ENCODE assay signal across 11 cellular contexts in genomic region chr6:154478021-154478651, GRCh38. TPM values are rescaled to one million over a fixed set of nuclear protein-coding genes. Genes with fewer than 3 reads are reported as not detected.
DNase-seq lines count a peak whose midpoint lies in the region; ATAC-seq and TF ChIP-seq lines count a peak whose summit lies in the region.
"Had no signal": no experiment of that assay in that cellular context is flagged by ENCODE, and none has a peak within 500 bp of the region (broad histone marks: within the 10 kb centered on the region; RNA-seq: fewer than 3 reads in every experiment).

No MANE protein-coding gene starts in this region.

- POLR2A ChIA-PET in activated CD4-positive, alpha-beta T cell treated with anti-CD3 and anti-CD28 coated beads, Interleukin-2, amount 10 ng/mL, durations not matched to agents 7 days and 5 days (lab: Charles Lee) = no interaction called here

- intact Hi-C loops in spleen (cut with DNase I; ENCODE audit: low total_unique reads) = no loop called here

- no peaks in the 10 kb centered on the region for H3K36me3 ChIP-seq in spleen

- H3K4me1 ChIP-seq in spleen = peaks cover 0 to 26% (median 11%) of the 10 kb centered on the region in 6 donors

- H3K27me3 ChIP-seq in spleen (replicated peaks in 1 of 7) = no peaks in the 10 kb centered on the region

- H3K27me3 Mint-ChIP-seq in HFFc6 (ENCODE audit: insufficient read depth) = no peaks in the 10 kb centered on the region; the same call in 1 of the 2 replicates
- H3K27me3 Mint-ChIP-seq in activated CD4-positive, alpha-beta T cell treated with anti-CD3 and anti-CD28 coated beads, Interleukin-2, amount 10 ng/mL, durations not matched to agents 7 days and 5 days = peaks cover 7% of the 10 kb centered on the region

- ATAC-seq in GM18868 (IDR thresholded peaks at IDR 0.05; ENCODE audit: unreplicated experiment) = no peak
- ATAC-seq: activated T-helper 17 cell treated with anti-CD3 and anti-CD28 coated beads, Interleukin-2, amount 50 U/mL, for 72 hours; T-helper 17 cell had no signal

- H3K4me1 Mint-ChIP-seq in HFFc6 (ENCODE audit: low read depth) = peaks cover 64% of the 10 kb centered on the region
- no peaks in the 10 kb centered on the region for H3K4me1 Mint-ChIP-seq in activated CD4-positive, alpha-beta T cell treated with anti-CD3 and anti-CD28 coated beads, Interleukin-2, amount 10 ng/mL, durations not matched to agents 7 days and 5 days
- H3K4me1 Mint-ChIP-seq: activated T-helper 17 cell treated with anti-CD3 and anti-CD28 coated beads, Interleukin-2, amount 50 U/mL, for 72 hours had no signal

- WGBS in spleen, 5 donors = 63 to 69% (median 67%) methylated on average over 12 of the region's 12 CpGs

- no peak overlapping the region for H3K4me3 ChIP-seq in spleen

- CTCF ChIA-PET in activated CD4-positive, alpha-beta T cell treated with anti-CD3 and anti-CD28 coated beads, Interleukin-2, amount 10 ng/mL, durations not matched to agents 7 days and 5 days (lab: Charles Lee) = no interaction called here

- peaks cover 12% of the 10 kb centered on the region for H3K36me3 Mint-ChIP-seq in HFFc6 (ENCODE audit: low read depth)
- H3K36me3 Mint-ChIP-seq in activated CD4-positive, alpha-beta T cell treated with anti-CD3 and anti-CD28 coated beads, Interleukin-2, amount 10 ng/mL, durations not matched to agents 7 days and 5 days (ENCODE audit: low read depth) = no peaks in the 10 kb centered on the region

- H3K9me3 ChIP-seq in spleen = no peaks in the 10 kb centered on the region

- no peak for TF ChIP-seq POLR2A in spleen (IDR thresholded peaks at IDR 0.05)

- TF ChIP-seq CTCF in HFFc6 (IDR thresholded peaks at IDR 0.05) = no peak
- TF ChIP-seq CTCF in spleen (IDR thresholded peaks at IDR 0.05 in 8 of 11, conservative IDR thresholded peaks at IDR 0.05 in 3 of 11) = no peak

- H3K4me3 Mint-ChIP-seq in HFFc6 = peak overlapping the region; percentile 87
- no peak overlapping the region for H3K4me3 Mint-ChIP-seq in activated CD4-positive, alpha-beta T cell treated with anti-CD3 and anti-CD28 coated beads, Interleukin-2, amount 10 ng/mL, durations not matched to agents 7 days and 5 days
- H3K4me3 Mint-ChIP-seq: activated T-helper 17 cell treated with anti-CD3 and anti-CD28 coated beads, Interleukin-2, amount 50 U/mL, for 72 hours; T-helper 17 cell had no signal

- H3K9me3 Mint-ChIP-seq in HFFc6 = no peaks in the 10 kb centered on the region
- H3K9me3 Mint-ChIP-seq in activated CD4-positive, alpha-beta T cell treated with anti-CD3 and anti-CD28 coated beads, Interleukin-2, amount 10 ng/mL, durations not matched to agents 7 days and 5 days = no peaks in the 10 kb centered on the region
- H3K9me3 Mint-ChIP-seq: activated T-helper 17 cell treated with anti-CD3 and anti-CD28 coated beads, Interleukin-2, amount 50 U/mL, for 72 hours had no signal

- DNase-seq in HFFc6 (peak; percentile 26), SKM-1 treated with dmso at 0.1 percent for 144 hours (lab: John Stamatoyannopoulos, UW; ENCODE audit: unreplicated experiment) (peak; percentile 79), left kidney (ENCODE audit: low read depth, low spot score) (peak; percentile 81), spleen (peak; percentile 63), SHP77 (lab: John Stamatoyannopoulos, UW) (no peak)
- DNase-seq in activated CD4-positive, alpha-beta T cell treated with anti-CD3 and anti-CD28 coated beads for 48 hours = no peak
- DNase-seq in activated CD4-positive, alpha-beta T cell treated with anti-CD3 and anti-CD28 coated beads, Interleukin-2, amount 10 ng/mL, durations not matched to agents 7 days and 5 days = no peak
- DNase-seq: NCI-H146, T-helper 17 cell had no signal

- peak overlapping the region; percentile 87 for H3K27ac Mint-ChIP-seq in HFFc6
- H3K27ac Mint-ChIP-seq in activated CD4-positive, alpha-beta T cell treated with anti-CD3 and anti-CD28 coated beads, Interleukin-2, amount 10 ng/mL, durations not matched to agents 7 days and 5 days = no peak overlapping the region
- H3K27ac Mint-ChIP-seq: activated T-helper 17 cell treated with anti-CD3 and anti-CD28 coated beads, Interleukin-2, amount 50 U/mL, for 72 hours; T-helper 17 cell had no signal

- no peak overlapping the region for H3K27ac ChIP-seq in spleen

RNA-seq across cellular contexts. Expression of gene CNKSR3, which starts 32.3 kb away (rescaled TPM):
- total RNA-seq in HFFc6 (2021; fragmentation: NEBNext Ultra II Directional; extraction: Animal tissue kit (Norgen Biotek cat#: 25700)) = 10 to 100 TPM; 15.3 to 21.7 (median 18.7) TPM
- 10 to 100 TPM; 10.6 to 45.0 (median 21.4) TPM for total RNA-seq in spleen
- 1 to 10 TPM; 1.7 to 5.9 (median 1.8) TPM for polyA plus RNA-seq in spleen
- not detected for total RNA-seq in activated CD4-positive, alpha-beta T cell treated with anti-CD3 and anti-CD28 coated beads, Interleukin-2, amount 10 ng/mL, durations not matched to agents 7 days and 5 days
- total RNA-seq: T-helper 17 cell had no signal

Comparison
In these comparisons a context has a peak if more than half of its experiments do, and no peak if none do; other contexts are left out.
1. DNase-seq: peak in HFFc6 (single experiment), SKM-1 treated with dmso at 0.1 percent for 144 hours (single experiment), left kidney (single experiment) and spleen (single experiment); none in activated CD4-positive, alpha-beta T cell treated with anti-CD3 and anti-CD28 coated beads for 48 hours (single experiment), SHP77 (0 of 2) and activated CD4-positive, alpha-beta T cell treated with anti-CD3 and anti-CD28 coated beads, Interleukin-2, amount 10 ng/mL, durations not matched to agents 7 days and 5 days (single experiment).
2. RNA of gene CNKSR3, which starts 32.3 kb away (total RNA-seq): 10.6 to 45.0 TPM in spleen and 15.3 to 21.7 TPM in HFFc6; not detected in activated CD4-positive, alpha-beta T cell treated with anti-CD3 and anti-CD28 coated beads, Interleukin-2, amount 10 ng/mL, durations not matched to agents 7 days and 5 days; every median in the first group is over 10 times any median in the second.